7 cellular contexts compared by ENCODE assay signal in the genomic region with DNA sequence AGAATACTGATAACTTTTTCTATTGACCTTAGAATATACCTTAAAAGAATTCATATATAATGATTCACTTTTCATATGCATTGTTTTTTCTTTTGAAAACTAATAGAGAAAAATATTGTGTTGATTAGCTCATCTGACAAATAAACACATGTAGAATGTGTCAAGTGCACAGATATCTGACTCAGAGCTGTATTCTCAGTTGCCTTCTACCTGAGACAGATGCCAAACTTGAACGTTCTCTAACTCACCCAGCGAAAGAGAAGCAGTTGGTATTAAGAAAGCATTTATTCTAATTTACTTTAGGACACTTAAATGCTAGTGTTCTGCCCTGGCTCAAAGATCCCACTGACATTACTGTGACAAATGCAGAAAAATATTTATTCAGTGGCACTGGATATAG.
"Had no signal": no experiment of that assay in that cellular context is flagged by ENCODE, and none has a peak within 500 bp of the region (broad histone marks: within the 10 kb centered on the region; RNA-seq: fewer than 3 reads in every experiment).

No MANE protein-coding gene starts in this region.

- H3K27ac Mint-ChIP-seq: GM23338, IgD-negative memory B cell had no signal

- H3K27me3 Mint-ChIP-seq: IgD-negative memory B cell had no signal

- ATAC-seq: GM23338, HepG2 had no signal

- DNase-seq: H9, HCEC 1CT, KBM-7 had no signal

- H3K4me3 ChIP-seq: GM23338 had no signal

- H3K4me3 Mint-ChIP-seq: GM23338, H9, IgD-negative memory B cell had no signal

- H3K27ac ChIP-seq: HL-60 had no signal

- H3K9me3 Mint-ChIP-seq: GM23338, H9, IgD-negative memory B cell had no signal
